Comparison of ENCODE assay signal across 17 cellular contexts in the genomic region with DNA sequence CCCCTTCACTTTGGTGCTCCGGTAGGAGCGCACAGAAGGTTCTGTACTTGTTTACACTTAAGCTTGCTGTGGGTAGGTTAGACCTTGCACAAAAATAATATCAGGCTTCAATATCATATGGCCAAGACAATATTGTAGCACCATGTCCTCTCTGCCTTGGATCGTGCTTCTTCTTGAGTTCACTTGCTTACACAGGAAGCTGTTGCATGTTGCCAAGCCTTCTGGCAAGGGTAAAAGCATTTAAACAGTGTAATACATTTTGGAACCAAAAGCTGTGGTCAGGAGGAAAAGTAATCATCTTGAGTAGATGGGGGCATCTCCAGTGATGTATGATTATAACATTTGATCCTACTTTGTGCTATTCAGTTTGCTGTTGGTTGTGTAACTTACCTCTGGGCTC.
"Had no signal": no experiment of that assay in that cellular context is flagged by ENCODE, and none has a peak within 500 bp of the region (broad histone marks: within the 10 kb centered on the region; RNA-seq: fewer than 3 reads in every experiment).

No MANE protein-coding gene starts in this region.

- H3K27ac ChIP-seq: foreskin keratinocyte, parathyroid adenoma, SK-N-MC had no signal

- H3K36me3 Mint-ChIP-seq: WTC11 had no signal

- H3K4me1 ChIP-seq: foreskin keratinocyte, parathyroid adenoma had no signal

- H3K27me3 ChIP-seq: foreskin keratinocyte had no signal

- DNase-seq: activated CD4-positive, alpha-beta T cell treated with anti-CD3 and anti-CD28 coated beads for 48 hours; activated naive CD4-positive, alpha-beta T cell treated with Interleukin-2 at 50 U/mL for 16 hours; central memory CD4-positive, alpha-beta T cell; cortex of kidney; effector memory CD4-positive, alpha-beta T cell; foreskin keratinocyte; head of caudate nucleus; mesenchymal stem cell; retina; trophoblast cell had no signal

- ATAC-seq: foreskin keratinocyte, left lobe of liver, WTC11 had no signal

- H3K4me3 Mint-ChIP-seq: activated T-helper 1 cell treated with anti-CD3 and anti-CD28 coated beads, Interleukin-12 subunit alpha, Interleukin-12 subunit beta, Interleukin-2, Interleukin-4 antibody, amounts not matched to agents 30 ng/mL and 10 ng/mL and 1 ng/mL, durations not matched to agents 14 hours and 24 hours and 36 hours; T-helper 1 cell treated with Interleukin-12 subunit alpha and Interleukin-12 subunit beta and Interleukin-4 antibody, amounts not matched to agents 30 μg/mL and 1 μg/mL, for 36 hours; WTC11 had no signal

- H3K4me3 ChIP-seq: SK-N-MC, skin epidermis had no signal

- H3K27ac Mint-ChIP-seq: activated T-helper 1 cell treated with anti-CD3 and anti-CD28 coated beads, Interleukin-12 subunit alpha, Interleukin-12 subunit beta, Interleukin-2, Interleukin-4 antibody, amounts not matched to agents 30 ng/mL and 10 ng/mL and 1 ng/mL, durations not matched to agents 14 hours and 24 hours and 36 hours; T-helper 1 cell treated with Interleukin-12 subunit alpha and Interleukin-12 subunit beta and Interleukin-4 antibody, amounts not matched to agents 30 μg/mL and 1 μg/mL, for 36 hours; WTC11 had no signal

- H3K9me3 Mint-ChIP-seq: activated T-helper 1 cell treated with anti-CD3 and anti-CD28 coated beads, Interleukin-12 subunit alpha, Interleukin-12 subunit beta, Interleukin-2, Interleukin-4 antibody, amounts not matched to agents 30 ng/mL and 10 ng/mL and 1 ng/mL, durations not matched to agents 14 hours and 24 hours and 36 hours; T-helper 1 cell treated with Interleukin-12 subunit alpha and Interleukin-12 subunit beta and Interleukin-4 antibody, amounts not matched to agents 30 μg/mL and 1 μg/mL, for 36 hours; WTC11 had no signal
